ENCODE assay signal across 8 cellular contexts in the genomic region with DNA sequence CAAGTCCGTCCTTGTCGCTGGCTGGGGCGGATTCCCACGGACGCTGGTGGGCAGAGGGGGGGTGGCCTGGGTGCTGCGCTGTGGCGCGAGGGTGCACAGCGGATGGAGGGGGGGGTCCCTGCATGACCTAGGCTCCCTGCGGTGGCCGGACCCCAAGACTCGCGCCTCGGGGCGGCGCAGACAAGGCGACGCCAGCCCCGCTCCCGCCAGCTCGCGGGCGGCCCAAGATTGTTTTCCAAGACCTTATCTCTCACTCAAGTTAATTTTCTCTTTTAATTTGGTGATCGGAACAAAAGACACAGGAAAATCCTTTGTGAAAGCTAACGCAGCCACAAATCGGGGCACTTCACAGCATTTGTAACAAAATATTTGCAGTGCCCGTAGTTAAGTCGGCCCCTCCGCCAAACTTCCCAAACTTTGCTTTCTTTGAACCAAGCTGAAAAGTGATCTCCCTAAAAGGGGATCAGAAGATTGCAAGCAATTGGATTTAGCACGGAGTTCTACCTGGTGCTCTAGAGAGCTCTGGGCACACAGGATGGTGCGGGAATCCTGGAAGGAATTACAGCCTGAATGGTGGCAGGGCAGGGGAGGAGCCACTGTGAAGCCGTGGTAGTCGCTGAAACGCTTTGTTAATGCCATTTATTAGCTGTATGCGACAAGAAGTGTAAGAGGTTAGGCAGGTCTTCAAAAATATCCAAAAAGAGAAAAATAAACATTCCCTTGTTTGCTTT. TPM values are rescaled to one million over a fixed set of nuclear protein-coding genes. Genes with fewer than 3 reads are reported as not detected.
DNase-seq lines count a peak whose midpoint lies in the region; ATAC-seq and TF ChIP-seq lines count a peak whose summit lies in the region.

No MANE protein-coding gene starts in this region.

- H3K4me3 ChIP-seq in AG10803 (ENCODE audit: low read length) (peak overlapping the region; percentile 60), upper lobe of left lung (peak overlapping the region; percentile 16 to 67 (median 65))

- no peak for TF ChIP-seq EP300 in upper lobe of left lung (IDR thresholded peaks at IDR 0.05)

- DNase-seq in AG10803 (ENCODE audit: low read depth) (no peak), HuH-7.5 (ENCODE audit: low spot score) (peak; percentile 45), caudate nucleus (lab: John Stamatoyannopoulos, UW) (peak in 3 of 61 donors; percentile 25 to 77 (median 54)), lung microvascular endothelial cell (ENCODE audit: low read depth in 2 of 2) (peak; percentile 12 to 42), upper lobe of left lung (no peak)
- DNase-seq in stimulated activated CD4-positive, alpha-beta T cell treated with anti-CD3 and anti-CD28 coated beads, Interleukin-2, amount 100 ng/mL, for 48 hours: no peak
- no peak for DNase-seq in activated naive CD4-positive, alpha-beta T cell treated with anti-CD3 and anti-CD28 coated beads, Interleukin-2, amount 50 U/mL, for 72 hours (ENCODE audit: low spot score in 2 of 2)

- no peak for TF ChIP-seq POLR2A in upper lobe of left lung (IDR thresholded peaks at IDR 0.05)

- H3K27me3 ChIP-seq in upper lobe of left lung: no peaks in the 10 kb centered on the region

- TF ChIP-seq CTCF in AG10803 (conservative IDR thresholded peaks at IDR 0.05; ENCODE audit: low read length): no peak
- no peak for TF ChIP-seq CTCF in upper lobe of left lung (IDR thresholded peaks at IDR 0.05)

- peaks cover 28 to 44% of the 10 kb centered on the region in 2 donors for H3K36me3 Mint-ChIP-seq in activated naive CD4-positive, alpha-beta T cell treated with anti-CD3 and anti-CD28 coated beads, Interleukin-2, amount 50 U/mL, for 72 hours

- peaks cover 0 to 11% (median 5%) of the 10 kb centered on the region in 4 donors for H3K9me3 ChIP-seq in upper lobe of left lung

- peak overlapping the region; percentile 87 for H3K27ac ChIP-seq in caudate nucleus (ENCODE audit: low read depth, low read length)
- peak overlapping the region; percentile 93 to 99 (median 98) for H3K27ac ChIP-seq in upper lobe of left lung

- ATAC-seq in upper lobe of left lung (ENCODE audit: low FRiP score in 2 of 2) (no peak), HG02763 (IDR thresholded peaks at IDR 0.05; ENCODE audit: unreplicated experiment) (no peak)
- no peak for ATAC-seq in activated naive CD4-positive, alpha-beta T cell treated with anti-CD3 and anti-CD28 coated beads, Interleukin-2, amount 50 U/mL, for 72 hours

- no peak overlapping the region for H3K27ac Mint-ChIP-seq in activated naive CD4-positive, alpha-beta T cell treated with anti-CD3 and anti-CD28 coated beads, Interleukin-2, amount 50 U/mL, for 72 hours

- 2 to 6% methylated on average over 26 to 35 of the region's 35 CpGs for WGBS in upper lobe of left lung, 2 donors

- H3K36me3 ChIP-seq in upper lobe of left lung: no peaks in the 10 kb centered on the region

- peaks cover 12 to 24% of the 10 kb centered on the region in 2 donors for H3K9me3 Mint-ChIP-seq in activated naive CD4-positive, alpha-beta T cell treated with anti-CD3 and anti-CD28 coated beads, Interleukin-2, amount 50 U/mL, for 72 hours

- H3K4me1 ChIP-seq in upper lobe of left lung: peaks cover 30 to 50% (median 38%) of the 10 kb centered on the region in 4 donors

RNA-seq across cellular contexts. Expression of gene ID2, which starts 4.8 kb away (rescaled TPM):
- total RNA-seq in lung microvascular endothelial cell: 28.1 and 141 TPM in 2 replicates
- total RNA-seq in upper lobe of left lung: 100 to 1,000 TPM in 3 of 6 donors, 10 to 100 TPM in 3; 85.4 to 175 (median 110) TPM
- 100 to 1,000 TPM in 1 of 2 donors, 10 to 100 TPM in 1; 42.8 to 272 TPM for total RNA-seq in activated naive CD4-positive, alpha-beta T cell treated with anti-CD3 and anti-CD28 coated beads, Interleukin-2, amount 50 U/mL, for 72 hours

Comparison
In these comparisons a context has a peak if more than half of its experiments do, and no peak if none do; other contexts are left out.
1. DNase-seq: peak in HuH-7.5 (single experiment) and lung microvascular endothelial cell (2 of 2); none in AG10803 (single experiment), upper lobe of left lung (0 of 2), stimulated activated CD4-positive, alpha-beta T cell treated with anti-CD3 and anti-CD28 coated beads, Interleukin-2, amount 100 ng/mL, for 48 hours (0 of 2) and activated naive CD4-positive, alpha-beta T cell treated with anti-CD3 and anti-CD28 coated beads, Interleukin-2, amount 50 U/mL, for 72 hours (0 of 2).